In the genomic region with DNA sequence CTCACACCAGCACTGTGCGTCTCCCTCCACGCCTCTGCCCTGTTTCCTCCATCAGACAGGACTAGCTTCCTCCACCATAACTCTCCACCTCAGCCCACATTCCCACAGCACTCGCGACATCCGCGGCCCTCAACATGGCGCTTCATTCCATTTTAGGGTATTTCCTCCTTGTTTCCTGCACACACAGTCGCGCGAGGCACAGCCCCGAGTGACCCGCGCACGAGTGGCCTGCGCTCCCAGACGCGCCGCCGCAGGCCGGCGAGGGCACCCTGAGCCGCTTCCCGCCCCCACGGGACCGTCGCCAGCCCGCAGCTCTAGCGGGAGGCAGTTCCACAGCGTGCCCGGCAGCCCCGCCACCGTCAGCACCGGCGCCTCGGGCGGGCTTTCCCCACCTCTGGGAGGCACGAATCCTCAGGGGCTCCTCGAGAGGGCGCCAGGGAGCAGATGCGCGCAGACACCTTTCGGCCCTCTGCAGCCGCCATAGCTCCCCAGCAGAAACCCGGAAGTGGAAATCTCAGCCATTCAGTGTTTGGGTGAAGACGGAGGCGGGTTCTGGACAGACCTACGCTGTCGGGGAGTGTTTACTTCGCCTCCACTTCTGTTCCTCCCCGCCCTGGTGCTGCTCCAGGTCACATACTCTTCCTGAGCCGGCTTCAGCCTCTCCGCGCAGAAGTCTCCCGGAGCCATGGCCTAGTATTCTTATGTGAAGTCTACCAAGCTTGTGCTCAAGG, we compare ENCODE assay signal across 1 cellular context.
TF ChIP-seq lines count a peak whose summit lies in the region.

No MANE protein-coding gene starts in this region.

TF ChIP-seq in IMR-90, 13 proteins besides CTCF, POLR2A, EP300 and RAD21:
- TF ChIP-seq BHLHE40 (IDR thresholded peaks at IDR 0.05; ENCODE audit: low read depth, low read length): peak; percentile 84
- TF ChIP-seq CEBPB (IDR thresholded peaks at IDR 0.05; ENCODE audit: low read depth, low read length): peak; percentile 38; the same call in 1 of the 2 replicates
- TF ChIP-seq RCOR1 (IDR thresholded peaks at IDR 0.05; ENCODE audit: insufficient replicate concordance, low read length): peak; percentile 76
- peak; percentile 88; the same call in 1 of the 2 replicates for TF ChIP-seq MXI1 (IDR thresholded peaks at IDR 0.05; ENCODE audit: borderline replicate concordance, low read depth, low read length)
- peak; percentile 89 for TF ChIP-seq MAZ (IDR thresholded peaks at IDR 0.05; ENCODE audit: borderline replicate concordance, low read depth, low read length)
- TF ChIP-seq, protein P1, sequence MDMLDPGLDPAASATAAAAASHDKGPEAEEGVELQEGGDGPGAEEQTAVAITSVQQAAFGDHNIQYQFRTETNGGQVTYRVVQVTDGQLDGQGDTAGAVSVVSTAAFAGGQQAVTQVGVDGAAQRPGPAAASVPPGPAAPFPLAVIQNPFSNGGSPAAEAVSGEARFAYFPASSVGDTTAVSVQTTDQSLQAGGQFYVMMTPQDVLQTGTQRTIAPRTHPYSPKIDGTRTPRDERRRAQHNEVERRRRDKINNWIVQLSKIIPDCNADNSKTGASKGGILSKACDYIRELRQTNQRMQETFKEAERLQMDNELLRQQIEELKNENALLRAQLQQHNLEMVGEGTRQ (IDR thresholded peaks at IDR 0.05; ENCODE audit: low read depth, low read length): 0 out of 2 replicates have a peak, but pooled peaks have one; percentile 20
- peak; percentile 35; the same call in 1 of the 2 replicates for TF ChIP-seq MAFK (IDR thresholded peaks at IDR 0.05; ENCODE audit: low read depth, low read length)
- TF ChIP-seq, protein P2, sequence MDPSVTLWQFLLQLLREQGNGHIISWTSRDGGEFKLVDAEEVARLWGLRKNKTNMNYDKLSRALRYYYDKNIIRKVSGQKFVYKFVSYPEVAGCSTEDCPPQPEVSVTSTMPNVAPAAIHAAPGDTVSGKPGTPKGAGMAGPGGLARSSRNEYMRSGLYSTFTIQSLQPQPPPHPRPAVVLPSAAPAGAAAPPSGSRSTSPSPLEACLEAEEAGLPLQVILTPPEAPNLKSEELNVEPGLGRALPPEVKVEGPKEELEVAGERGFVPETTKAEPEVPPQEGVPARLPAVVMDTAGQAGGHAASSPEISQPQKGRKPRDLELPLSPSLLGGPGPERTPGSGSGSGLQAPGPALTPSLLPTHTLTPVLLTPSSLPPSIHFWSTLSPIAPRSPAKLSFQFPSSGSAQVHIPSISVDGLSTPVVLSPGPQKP (IDR thresholded peaks at IDR 0.05; ENCODE audit: borderline replicate concordance, low read depth, low read length): 0 out of 2 replicates have a peak, but pooled peaks have one; percentile 5
- peak; percentile 40 for TF ChIP-seq SMC3 (IDR thresholded peaks at IDR 0.05; ENCODE audit: low read depth, low read length)
